In the genomic region with DNA sequence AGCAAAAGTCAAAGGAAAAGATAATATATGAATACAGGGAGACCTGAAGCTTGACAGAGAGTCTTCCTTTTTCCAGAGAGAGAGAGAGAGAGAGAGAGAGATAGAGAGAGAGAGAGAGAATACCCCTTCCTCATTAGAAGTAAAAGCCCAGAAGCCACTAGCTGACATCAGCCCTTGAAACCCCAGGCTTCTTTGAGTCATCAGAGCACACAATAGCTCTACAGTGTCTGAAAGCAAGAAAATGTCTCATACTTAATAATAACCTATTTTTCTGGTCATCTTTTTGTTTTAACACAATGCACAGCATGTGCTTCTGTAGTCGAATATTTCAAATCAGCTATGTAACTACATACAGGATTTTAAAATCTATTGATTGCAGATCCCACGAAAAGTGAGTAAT, we compare ENCODE assay signal across 26 cellular contexts.
"Had no signal": no experiment of that assay in that cellular context is flagged by ENCODE, and none has a peak within 500 bp of the region (broad histone marks: within the 10 kb centered on the region; RNA-seq: fewer than 3 reads in every experiment).

No MANE protein-coding gene starts in this region.

- H3K4me1 ChIP-seq: testis had no signal

- H3K27ac ChIP-seq: gastroesophageal sphincter, testis had no signal

- H3K4me3 Mint-ChIP-seq: activated naive CD8-positive, alpha-beta T cell treated with anti-CD3 and anti-CD28 coated beads for 36 hours; brain; nephron progenitor cell; stimulated activated naive B cell treated with anti-CD40 and anti-IgM and Interleukin-4, amounts not matched to agents 10 μg/mL and 1 μg/mL and 100 μg/mL, for 72 hours; T-helper 1 cell treated with Interleukin-12 subunit alpha and Interleukin-12 subunit beta and Interleukin-4 antibody, amounts not matched to agents 30 μg/mL and 1 μg/mL, for 36 hours; type B pancreatic cell had no signal

- H3K4me1 Mint-ChIP-seq: activated naive CD8-positive, alpha-beta T cell treated with anti-CD3 and anti-CD28 coated beads for 36 hours; brain; nephron progenitor cell; stimulated activated naive B cell treated with anti-CD40 and anti-IgM and Interleukin-4, amounts not matched to agents 10 μg/mL and 1 μg/mL and 100 μg/mL, for 72 hours had no signal

- H3K4me3 ChIP-seq: gastroesophageal sphincter, testis had no signal

- H3K9me3 ChIP-seq: testis had no signal

- H3K36me3 ChIP-seq: gastroesophageal sphincter had no signal

- H3K27me3 ChIP-seq: gastroesophageal sphincter, testis had no signal

- H3K27ac Mint-ChIP-seq: activated naive CD8-positive, alpha-beta T cell treated with anti-CD3 and anti-CD28 coated beads for 36 hours; brain; nephron progenitor cell; stimulated activated naive B cell treated with anti-CD40 and anti-IgM and Interleukin-4, amounts not matched to agents 10 μg/mL and 1 μg/mL and 100 μg/mL, for 72 hours; T-helper 1 cell treated with Interleukin-12 subunit alpha and Interleukin-12 subunit beta and Interleukin-4 antibody, amounts not matched to agents 30 μg/mL and 1 μg/mL, for 36 hours; type B pancreatic cell had no signal

- DNase-seq: activated CD4-positive, alpha-beta T cell treated with anti-CD3 and anti-CD28 coated beads for 4 hours; activated CD4-positive, alpha-beta T cell treated with anti-CD3 and anti-CD28 coated beads, Interleukin-2, amount 50 U/mL, for 48 hours; activated CD4-positive, CD25-positive, alpha-beta regulatory T cell; activated naive CD4-positive, alpha-beta T cell treated with Interleukin-2 at 50 U/mL for 16 hours; activated naive CD8-positive, alpha-beta T cell treated with anti-CD3 and anti-CD28 coated beads for 36 hours; activated T-cell treated with anti-CD3 and anti-CD28 coated beads, Interleukin-2, amount 50 U/mL, for 48 hours; amniotic stem cell; central memory CD4-positive, alpha-beta T cell; effector memory CD4-positive, alpha-beta T cell; head of caudate nucleus; hypothalamus; left cardiac atrium; mesenchymal stem cell; nephron progenitor cell; posterior cingulate gyrus; small intestine; stimulated activated CD4-positive, alpha-beta T cell treated with anti-CD3 and anti-CD28 coated beads, Interleukin-15, amount 100 ng/mL, for 24 hours; stimulated activated naive B cell treated with anti-CD40 and anti-IgM and Interleukin-4, amounts not matched to agents 10 μg/mL and 1 μg/mL and 100 μg/mL, for 72 hours; T1000; testis had no signal

- ATAC-seq: esophagus mucosa; gastroesophageal sphincter; left cardiac atrium; sciatic nerve; stimulated activated naive B cell treated with anti-CD40 and anti-IgM and Interleukin-4, amounts not matched to agents 10 μg/mL and 1 μg/mL and 100 μg/mL, for 72 hours had no signal

- H3K36me3 Mint-ChIP-seq: brain had no signal
